Comparison of ENCODE assay signal across 32 cellular contexts in the genomic region with DNA sequence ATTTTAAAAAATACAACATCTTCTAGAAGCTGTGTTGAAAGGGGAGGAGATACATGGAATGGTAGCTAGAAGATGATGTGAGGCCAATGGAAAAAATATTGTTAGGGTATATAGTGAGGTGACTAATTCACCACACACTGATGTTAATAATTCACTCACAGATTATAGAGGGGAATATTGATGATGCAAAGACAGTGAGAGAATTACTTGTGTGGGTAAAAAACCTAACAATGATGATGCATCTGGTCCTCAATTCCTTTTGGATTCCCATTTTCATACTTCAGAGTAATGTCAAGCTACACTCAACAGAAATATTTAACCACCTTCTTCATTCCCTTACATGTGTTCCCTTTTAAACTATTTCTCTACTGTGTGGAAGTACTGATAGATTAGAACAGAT.
DNase-seq lines count a peak whose midpoint lies in the region; ATAC-seq and TF ChIP-seq lines count a peak whose summit lies in the region.
"Had no signal": no experiment of that assay in that cellular context is flagged by ENCODE, and none has a peak within 500 bp of the region (broad histone marks: within the 10 kb centered on the region; RNA-seq: fewer than 3 reads in every experiment).

No MANE protein-coding gene starts in this region.

- peaks cover 18% of the 10 kb centered on the region for H3K4me1 Mint-ChIP-seq in MCF 10A (ENCODE audit: insufficient read depth, unreplicated experiment)
- H3K4me1 Mint-ChIP-seq in HFFc6 (ENCODE audit: low read depth) = peaks cover 44% of the 10 kb centered on the region
- H3K4me1 Mint-ChIP-seq: activated naive CD4-positive, alpha-beta T cell treated with anti-CD3 and anti-CD28 coated beads, Interleukin-2, amount 10 ng/mL, durations not matched to agents 7 days and 5 days; B cell; CD4-positive, alpha-beta memory T cell had no signal

- H3K79me2 ChIP-seq in mammary epithelial cell (ENCODE audit: insufficient read depth, low read length) = no peaks in the 10 kb centered on the region

- no peaks in the 10 kb centered on the region for H3K36me3 ChIP-seq in mammary epithelial cell (ENCODE audit: insufficient read depth, low read length)
- H3K36me3 ChIP-seq: adrenal gland, left lung, ovary had no signal

- no peak overlapping the region for H3K4me3 ChIP-seq in mammary epithelial cell (replicated peaks in 1 of 3; ENCODE audit: insufficient read depth in 1 of 3, low read depth in 2 of 3, low read length in 3 of 3)
- no peak overlapping the region for H3K4me3 ChIP-seq in fibroblast of mammary gland (ENCODE audit: control insufficient read depth, low read depth, low read length)
- H3K4me3 ChIP-seq: adrenal gland, left lung, ovary had no signal

- H3K27ac Mint-ChIP-seq in MCF 10A (ENCODE audit: low read depth, unreplicated experiment) = no peak overlapping the region
- H3K27ac Mint-ChIP-seq in HFFc6 = peak overlapping the region; percentile 44
- H3K27ac Mint-ChIP-seq: activated CD8-positive, alpha-beta T cell treated with anti-CD3 and anti-CD28 coated beads for 36 hours; activated naive CD4-positive, alpha-beta T cell treated with anti-CD3 and anti-CD28 coated beads, Interleukin-2, amount 10 ng/mL, durations not matched to agents 7 days and 5 days; activated T-helper 1 cell treated with anti-CD3 and anti-CD28 coated beads, Interleukin-12 subunit alpha, Interleukin-12 subunit beta, Interleukin-2, Interleukin-4 antibody, amounts not matched to agents 30 ng/mL and 10 ng/mL and 1 ng/mL, durations not matched to agents 14 hours and 24 hours and 36 hours; B cell; brain; CD4-positive, alpha-beta memory T cell; T-helper 2 cell treated with Interferon-gamma antibody and Interleukin-4, amounts not matched to agents 5 μg/mL and 100 μg/mL, for 36 hours; type B pancreatic cell had no signal

- peaks cover 18% of the 10 kb centered on the region for H3K4me1 ChIP-seq in mammary epithelial cell (ENCODE audit: insufficient read depth, low read length)
- H3K4me1 ChIP-seq: adrenal gland, left lung had no signal

- H2AFZ ChIP-seq in mammary epithelial cell (ENCODE audit: low read depth, low read length) = no peak overlapping the region

- no peaks in the 10 kb centered on the region for H4K20me1 ChIP-seq in mammary epithelial cell (ENCODE audit: insufficient read depth, low read length)

- dilution Hi-C loops in mammary epithelial cell (cut with HindIII; ENCODE audit: low sequenced_read_pairs) = no loop called here

- no peaks in the 10 kb centered on the region for H3K27me3 ChIP-seq in mammary epithelial cell (ENCODE audit: insufficient read depth, low read length)
- H3K27me3 ChIP-seq: adrenal gland, left lung, ovary had no signal

- H3K27me3 Mint-ChIP-seq in MCF 10A (ENCODE audit: insufficient read depth, unreplicated experiment) (no peaks in the 10 kb centered on the region), HFFc6 (ENCODE audit: insufficient read depth) (no peaks in the 10 kb centered on the region; the same call in 1 of the 2 replicates)
- H3K27me3 Mint-ChIP-seq: activated naive CD4-positive, alpha-beta T cell treated with anti-CD3 and anti-CD28 coated beads, Interleukin-2, amount 10 ng/mL, durations not matched to agents 7 days and 5 days; B cell; brain; CD4-positive, alpha-beta memory T cell had no signal

- no peak overlapping the region for H3K4me2 ChIP-seq in mammary epithelial cell (ENCODE audit: insufficient read depth, low read depth, low read length)

- in situ Hi-C loops in mammary epithelial cell (cut with MboI; ENCODE audit: low sequenced_read_pairs in 2 of 2) = no loop called here

- no peaks in the 10 kb centered on the region for H3K9me3 ChIP-seq in mammary epithelial cell (replicated peaks; ENCODE audit: insufficient read depth, low read length)
- H3K9me3 ChIP-seq: adrenal gland, left lung, ovary had no signal

- CTCF ChIA-PET in mammary epithelial cell (lab: Charles Lee; ENCODE audit: low non-redundant PET) = no interaction called here
- CTCF ChIA-PET in MCF 10A (lab: Yijun Ruan, JAX) = interaction anchor here (0.6 kb wide), 2 partner anchors 44 to 845 kb away, joined by 3 read pairs; no protein-coding TSS in a partner anchor

- no peak for TF ChIP-seq CTCF in mammary epithelial cell (conservative IDR thresholded peaks at IDR 0.05 in 1 of 2, IDR thresholded peaks at IDR 0.05 in 1 of 2; ENCODE audit: extremely low read depth in 1 of 2, insufficient read depth in 1 of 2, low read depth in 1 of 2, low read length in 2 of 2)
- no peak for TF ChIP-seq CTCF in MCF 10A (IDR thresholded peaks at IDR 0.05; ENCODE audit: unreplicated experiment)
- no peak for TF ChIP-seq CTCF in HFFc6 (IDR thresholded peaks at IDR 0.05)
- no peak for TF ChIP-seq CTCF in fibroblast of mammary gland (conservative IDR thresholded peaks at IDR 0.05; ENCODE audit: control insufficient read depth, insufficient read depth, low read depth, low read length)

- ATAC-seq in GM19397 (IDR thresholded peaks at IDR 0.05; ENCODE audit: unreplicated experiment) = no peak
- ATAC-seq: activated CD8-positive, alpha-beta T cell treated with anti-CD3 and anti-CD28 coated beads for 36 hours; left lung; Panc1 had no signal

- POLR2A ChIA-PET in MCF 10A (lab: Yijun Ruan, JAX) = interaction anchor here (0.7 kb wide), 1 partner anchor 285 kb away, joined by 4 read pairs; no protein-coding TSS in a partner anchor

- intact Hi-C loops in mammary epithelial cell (cut with micrococcal nuclease) = no loop called here
- intact Hi-C loops in MCF 10A (cut with micrococcal nuclease) = no loop called here

- peaks cover 7% of the 10 kb centered on the region for H3K36me3 Mint-ChIP-seq in MCF 10A (ENCODE audit: insufficient read depth, unreplicated experiment)
- H3K36me3 Mint-ChIP-seq in HFFc6 (ENCODE audit: low read depth) = peaks cover 3% of the 10 kb centered on the region
- H3K36me3 Mint-ChIP-seq: activated naive CD4-positive, alpha-beta T cell treated with anti-CD3 and anti-CD28 coated beads, Interleukin-2, amount 10 ng/mL, durations not matched to agents 7 days and 5 days; brain; CD4-positive, alpha-beta memory T cell; type B pancreatic cell had no signal

- no peak overlapping the region for H3K27ac ChIP-seq in mammary epithelial cell (ENCODE audit: insufficient read depth, low read depth, low read length)
- no peak overlapping the region for H3K27ac ChIP-seq in caudate nucleus (ENCODE audit: low read depth, low read length)
- H3K27ac ChIP-seq: adrenal gland, left lung, ovary had no signal

- peak; percentile 25 for DNase-seq in mammary epithelial cell
- DNase-seq in MCF 10A (ENCODE audit: unreplicated experiment) = no peak
- DNase-seq in HFFc6 = no peak
- DNase-seq in fibroblast of mammary gland (ENCODE audit: low read depth) = peak; percentile 83
- DNase-seq in 8988T = no peak
- no peak for DNase-seq in NCI-H146 (lab: John Stamatoyannopoulos, UW)
- no peak for DNase-seq in caudate nucleus (lab: John Stamatoyannopoulos, UW)
- DNase-seq: activated CD8-positive, alpha-beta memory T cell treated with anti-CD3 and anti-CD28 coated beads, Interleukin-2, amount 50 U/mL, for 48 hours; activated CD8-positive, alpha-beta T cell treated with anti-CD3 and anti-CD28 coated beads for 36 hours; activated naive CD4-positive, alpha-beta T cell treated with anti-CD3 and anti-CD28 coated beads, Interleukin-2, amount 10 ng/mL, durations not matched to agents 7 days and 5 days; adrenal gland; CD4-positive, alpha-beta memory T cell; cerebellar nuclear complex; glutamatergic neuron; KBM-7; left lung; mesenchymal stem cell; NCI-H1105 treated with DMSO at 0.1 percent for 48 hours; NCI-H2029; NCI-H2227 treated with DMSO at 0.1 percent for 48 hours; NCI-H526 treated with DMSO at 0.1 percent for 48 hours; ovary; SHP77; stimulated activated naive CD4-positive, alpha-beta T cell had no signal

- peaks cover 6% of the 10 kb centered on the region for H3K9me3 Mint-ChIP-seq in MCF 10A (ENCODE audit: unreplicated experiment)
- no peaks in the 10 kb centered on the region for H3K9me3 Mint-ChIP-seq in HFFc6
- H3K9me3 Mint-ChIP-seq: activated CD8-positive, alpha-beta T cell treated with anti-CD3 and anti-CD28 coated beads for 36 hours; activated naive CD4-positive, alpha-beta T cell treated with anti-CD3 and anti-CD28 coated beads, Interleukin-2, amount 10 ng/mL, durations not matched to agents 7 days and 5 days; activated T-helper 1 cell treated with anti-CD3 and anti-CD28 coated beads, Interleukin-12 subunit alpha, Interleukin-12 subunit beta, Interleukin-2, Interleukin-4 antibody, amounts not matched to agents 30 ng/mL and 10 ng/mL and 1 ng/mL, durations not matched to agents 14 hours and 24 hours and 36 hours; brain; T-helper 2 cell treated with Interferon-gamma antibody and Interleukin-4, amounts not matched to agents 5 μg/mL and 100 μg/mL, for 36 hours had no signal

- BruUV-seq in mammary epithelial cell (replicated peaks; lab: Mats Ljungman, UMichigan) (no TSS peak), MCF 10A (replicated peaks; lab: Mats Ljungman, UMichigan) (no TSS peak)

- no peak overlapping the region for H3K9ac ChIP-seq in mammary epithelial cell (ENCODE audit: insufficient read depth, low read length)

- no peak overlapping the region for H3K4me3 Mint-ChIP-seq in MCF 10A (ENCODE audit: unreplicated experiment)
- no peak overlapping the region for H3K4me3 Mint-ChIP-seq in HFFc6
- H3K4me3 Mint-ChIP-seq: activated CD8-positive, alpha-beta T cell treated with anti-CD3 and anti-CD28 coated beads for 36 hours; activated naive CD4-positive, alpha-beta T cell treated with anti-CD3 and anti-CD28 coated beads, Interleukin-2, amount 10 ng/mL, durations not matched to agents 7 days and 5 days; activated T-helper 1 cell treated with anti-CD3 and anti-CD28 coated beads, Interleukin-12 subunit alpha, Interleukin-12 subunit beta, Interleukin-2, Interleukin-4 antibody, amounts not matched to agents 30 ng/mL and 10 ng/mL and 1 ng/mL, durations not matched to agents 14 hours and 24 hours and 36 hours; B cell; brain; CD4-positive, alpha-beta memory T cell; neural crest cell; T-helper 2 cell treated with Interferon-gamma antibody and Interleukin-4, amounts not matched to agents 5 μg/mL and 100 μg/mL, for 36 hours; type B pancreatic cell had no signal

Comparison
In these comparisons a context has a peak if more than half of its experiments do, and no peak if none do; other contexts are left out.
1. DNase-seq: peak in mammary epithelial cell (single experiment) and fibroblast of mammary gland (single experiment); none in MCF 10A (single experiment), HFFc6 (single experiment), 8988T (single experiment), NCI-H146 (single experiment) and caudate nucleus (0 of 61).